Comparison of ENCODE assay signal across 1 cellular context in the genomic region with DNA sequence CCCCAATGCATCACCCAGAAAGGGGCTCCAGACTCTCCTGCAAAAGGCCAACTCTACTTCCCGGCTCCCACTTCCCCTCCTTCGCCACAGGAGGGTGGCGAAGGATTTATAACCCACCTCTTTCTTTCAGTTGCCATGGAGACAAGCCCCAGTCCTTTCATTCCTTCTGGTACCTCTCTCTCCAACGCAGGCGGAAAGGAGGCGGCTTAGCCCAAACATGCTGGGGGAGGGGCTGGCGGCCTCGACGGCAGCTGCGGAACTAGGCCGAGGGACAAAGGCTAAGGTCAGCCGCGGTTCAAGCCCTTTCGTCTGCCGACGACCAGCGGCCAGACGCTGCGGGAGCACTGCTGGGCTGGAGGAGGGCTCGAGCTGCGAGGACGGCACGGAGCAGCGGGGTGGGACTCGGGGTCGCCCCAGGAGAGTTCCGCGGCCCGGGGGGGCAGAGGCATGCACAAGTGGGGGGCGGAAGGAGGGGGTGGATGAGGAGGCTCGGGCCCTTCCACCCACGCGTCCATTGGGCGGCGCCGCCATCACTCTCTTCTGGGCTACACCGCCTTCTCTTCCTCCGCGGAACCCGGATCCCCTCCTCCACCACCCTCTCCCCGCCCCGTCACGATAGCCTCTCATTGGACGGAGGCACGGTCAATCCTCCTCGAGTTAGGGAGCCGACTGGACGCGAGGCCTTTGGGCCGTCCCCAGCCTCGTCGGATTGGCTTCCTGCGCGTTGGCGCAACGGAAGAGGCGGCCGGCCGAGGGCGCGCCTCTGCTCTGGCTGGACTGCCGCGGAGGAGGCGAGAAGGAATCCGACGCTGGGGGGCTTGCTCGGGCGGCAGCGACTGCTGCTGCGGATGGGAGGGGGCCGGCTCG.
TF ChIP-seq lines count a peak whose summit lies in the region.

A gene (plus strand): TSS at position 766 of the 867 bp plus-strand sequence.

TF ChIP-seq in GM12878, 131 proteins besides CTCF, POLR2A, EP300 and RAD21 (continued from another document and continues in another):
- TF ChIP-seq, protein P1, sequence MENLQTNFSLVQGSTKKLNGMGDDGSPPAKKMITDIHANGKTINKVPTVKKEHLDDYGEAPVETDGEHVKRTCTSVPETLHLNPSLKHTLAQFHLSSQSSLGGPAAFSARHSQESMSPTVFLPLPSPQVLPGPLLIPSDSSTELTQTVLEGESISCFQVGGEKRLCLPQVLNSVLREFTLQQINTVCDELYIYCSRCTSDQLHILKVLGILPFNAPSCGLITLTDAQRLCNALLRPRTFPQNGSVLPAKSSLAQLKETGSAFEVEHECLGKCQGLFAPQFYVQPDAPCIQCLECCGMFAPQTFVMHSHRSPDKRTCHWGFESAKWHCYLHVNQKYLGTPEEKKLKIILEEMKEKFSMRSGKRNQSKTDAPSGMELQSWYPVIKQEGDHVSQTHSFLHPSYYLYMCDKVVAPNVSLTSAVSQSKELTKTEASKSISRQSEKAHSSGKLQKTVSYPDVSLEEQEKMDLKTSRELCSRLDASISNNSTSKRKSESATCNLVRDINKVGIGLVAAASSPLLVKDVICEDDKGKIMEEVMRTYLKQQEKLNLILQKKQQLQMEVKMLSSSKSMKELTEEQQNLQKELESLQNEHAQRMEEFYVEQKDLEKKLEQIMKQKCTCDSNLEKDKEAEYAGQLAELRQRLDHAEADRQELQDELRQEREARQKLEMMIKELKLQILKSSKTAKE (IDR thresholded peaks at IDR 0.05; ENCODE audit: low read depth, poor library complexity, severe bottlenecking) = no peak
- TF ChIP-seq GATAD2B (conservative IDR thresholded peaks at IDR 0.05; ENCODE audit: low read depth) (peak; percentile 32), BACH1 (IDR thresholded peaks at IDR 0.05; ENCODE audit: borderline replicate concordance) (peak; percentile 27; the same call in 1 of the 2 replicates), NFIC (IDR thresholded peaks at IDR 0.05; ENCODE audit: low read depth, low read length) (no peak), MTA2 (IDR thresholded peaks at IDR 0.05; ENCODE audit: low read depth) (no peak), MYC (IDR thresholded peaks at IDR 0.05; ENCODE audit: insufficient read depth, insufficient read length, insufficient replicate concordance, low read length, severe bottlenecking) (no peak), ZNF217 (IDR thresholded peaks at IDR 0.05) (no peak), SPI1 (IDR thresholded peaks at IDR 0.05; ENCODE audit: borderline replicate concordance, insufficient read depth, low read depth, low read length) (peak; percentile 23; the same call in 1 of the 2 replicates), SUPT20H (IDR thresholded peaks at IDR 0.05; ENCODE audit: borderline replicate concordance, control insufficient read depth, low read depth, low read length) (no peak), TCF12 (IDR thresholded peaks at IDR 0.05; ENCODE audit: low read depth, low read length) (peak; percentile 15; the same call in 1 of the 2 replicates), STAT1 (conservative IDR thresholded peaks at IDR 0.05) (0 out of 2 replicates have a peak, but pooled peaks have one; percentile 33), TBL1XR1 (IDR thresholded peaks at IDR 0.05; ENCODE audit: low read depth, low read length) (peak; percentile 36; the same call in 1 of the 2 replicates), SMC3 (IDR thresholded peaks at IDR 0.05; ENCODE audit: borderline replicate concordance, low read length) (peak; percentile 46; the same call in 1 of the 2 replicates), CHD4 (IDR thresholded peaks at IDR 0.05) (no peak), POU2F2 (IDR thresholded peaks at IDR 0.05; ENCODE audit: borderline replicate concordance, low read depth, low read length) (peak; percentile 7; the same call in 2 of the 3 replicates), NFYA (IDR thresholded peaks at IDR 0.05; ENCODE audit: borderline replicate concordance, low read depth, low read length) (peak; percentile 71), LARP7 (IDR thresholded peaks at IDR 0.05) (peak; percentile 84), EGR1 (IDR thresholded peaks at IDR 0.05; ENCODE audit: borderline replicate concordance in 1 of 2, low read depth in 2 of 2, low read length in 2 of 2) (peak in 1 of 2 experiments; percentile 98; a peak in 2 of 3 replicates), CBFB (IDR thresholded peaks at IDR 0.05; ENCODE audit: low read depth) (no peak), ZZZ3 (IDR thresholded peaks at IDR 0.05; ENCODE audit: control insufficient read depth, insufficient read length, low read depth) (no peak), KDM1A (IDR thresholded peaks at IDR 0.05; ENCODE audit: borderline replicate concordance) (no peak), CREB1 (IDR thresholded peaks at IDR 0.05; ENCODE audit: low read depth) (peak; percentile 92), SMAD1 (IDR thresholded peaks at IDR 0.05; ENCODE audit: low read depth, partially characterized antibody) (no peak), TARDBP (IDR thresholded peaks at IDR 0.05; ENCODE audit: borderline replicate concordance) (no peak), PAX8 (IDR thresholded peaks at IDR 0.05) (no peak), CHD2 (IDR thresholded peaks at IDR 0.05; ENCODE audit: borderline replicate concordance, low read depth, low read length) (peak; percentile 98), TCF7 (IDR thresholded peaks at IDR 0.05; ENCODE audit: borderline replicate concordance) (no peak), SMARCA5 (IDR thresholded peaks at IDR 0.05) (peak; percentile 81), RB1 (IDR thresholded peaks at IDR 0.05; ENCODE audit: borderline replicate concordance) (no peak; the same call in none of the 2 replicates), NFXL1 (IDR thresholded peaks at IDR 0.05; ENCODE audit: borderline replicate concordance) (no peak; the same call in 1 of the 2 replicates), PAX5 (IDR thresholded peaks at IDR 0.05; ENCODE audit: borderline replicate concordance, low read depth, low read length) (0 out of 2 replicates have a peak, but pooled peaks have one; percentile 11), DPF2 (IDR thresholded peaks at IDR 0.05) (peak; percentile 100), TAF1 (IDR thresholded peaks at IDR 0.05; ENCODE audit: borderline replicate concordance, low read depth, low read length) (peak; percentile 77)
- TF ChIP-seq, protein P2, sequence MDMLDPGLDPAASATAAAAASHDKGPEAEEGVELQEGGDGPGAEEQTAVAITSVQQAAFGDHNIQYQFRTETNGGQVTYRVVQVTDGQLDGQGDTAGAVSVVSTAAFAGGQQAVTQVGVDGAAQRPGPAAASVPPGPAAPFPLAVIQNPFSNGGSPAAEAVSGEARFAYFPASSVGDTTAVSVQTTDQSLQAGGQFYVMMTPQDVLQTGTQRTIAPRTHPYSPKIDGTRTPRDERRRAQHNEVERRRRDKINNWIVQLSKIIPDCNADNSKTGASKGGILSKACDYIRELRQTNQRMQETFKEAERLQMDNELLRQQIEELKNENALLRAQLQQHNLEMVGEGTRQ (IDR thresholded peaks at IDR 0.05; ENCODE audit: borderline replicate concordance, low read depth, low read length) = no peak
- TF ChIP-seq, protein P3, sequence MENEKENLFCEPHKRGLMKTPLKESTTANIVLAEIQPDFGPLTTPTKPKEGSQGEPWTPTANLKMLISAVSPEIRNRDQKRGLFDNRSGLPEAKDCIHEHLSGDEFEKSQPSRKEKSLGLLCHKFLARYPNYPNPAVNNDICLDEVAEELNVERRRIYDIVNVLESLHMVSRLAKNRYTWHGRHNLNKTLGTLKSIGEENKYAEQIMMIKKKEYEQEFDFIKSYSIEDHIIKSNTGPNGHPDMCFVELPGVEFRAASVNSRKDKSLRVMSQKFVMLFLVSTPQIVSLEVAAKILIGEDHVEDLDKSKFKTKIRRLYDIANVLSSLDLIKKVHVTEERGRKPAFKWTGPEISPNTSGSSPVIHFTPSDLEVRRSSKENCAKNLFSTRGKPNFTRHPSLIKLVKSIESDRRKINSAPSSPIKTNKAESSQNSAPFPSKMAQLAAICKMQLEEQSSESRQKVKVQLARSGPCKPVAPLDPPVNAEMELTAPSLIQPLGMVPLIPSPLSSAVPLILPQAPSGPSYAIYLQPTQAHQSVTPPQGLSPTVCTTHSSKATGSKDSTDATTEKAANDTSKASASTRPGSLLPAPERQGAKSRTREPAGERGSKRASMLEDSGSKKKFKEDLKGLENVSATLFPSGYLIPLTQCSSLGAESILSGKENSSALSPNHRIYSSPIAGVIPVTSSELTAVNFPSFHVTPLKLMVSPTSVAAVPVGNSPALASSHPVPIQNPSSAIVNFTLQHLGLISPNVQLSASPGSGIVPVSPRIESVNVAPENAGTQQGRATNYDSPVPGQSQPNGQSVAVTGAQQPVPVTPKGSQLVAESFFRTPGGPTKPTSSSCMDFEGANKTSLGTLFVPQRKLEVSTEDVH (IDR thresholded peaks at IDR 0.05; ENCODE audit: low read depth, partially characterized antibody) = peak; percentile 36
- TF ChIP-seq, protein P4, sequence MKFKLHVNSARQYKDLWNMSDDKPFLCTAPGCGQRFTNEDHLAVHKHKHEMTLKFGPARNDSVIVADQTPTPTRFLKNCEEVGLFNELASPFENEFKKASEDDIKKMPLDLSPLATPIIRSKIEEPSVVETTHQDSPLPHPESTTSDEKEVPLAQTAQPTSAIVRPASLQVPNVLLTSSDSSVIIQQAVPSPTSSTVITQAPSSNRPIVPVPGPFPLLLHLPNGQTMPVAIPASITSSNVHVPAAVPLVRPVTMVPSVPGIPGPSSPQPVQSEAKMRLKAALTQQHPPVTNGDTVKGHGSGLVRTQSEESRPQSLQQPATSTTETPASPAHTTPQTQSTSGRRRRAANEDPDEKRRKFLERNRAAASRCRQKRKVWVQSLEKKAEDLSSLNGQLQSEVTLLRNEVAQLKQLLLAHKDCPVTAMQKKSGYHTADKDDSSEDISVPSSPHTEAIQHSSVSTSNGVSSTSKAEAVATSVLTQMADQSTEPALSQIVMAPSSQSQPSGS (IDR thresholded peaks at IDR 0.05; ENCODE audit: low read length) = no peak
- TF ChIP-seq, protein P5, sequence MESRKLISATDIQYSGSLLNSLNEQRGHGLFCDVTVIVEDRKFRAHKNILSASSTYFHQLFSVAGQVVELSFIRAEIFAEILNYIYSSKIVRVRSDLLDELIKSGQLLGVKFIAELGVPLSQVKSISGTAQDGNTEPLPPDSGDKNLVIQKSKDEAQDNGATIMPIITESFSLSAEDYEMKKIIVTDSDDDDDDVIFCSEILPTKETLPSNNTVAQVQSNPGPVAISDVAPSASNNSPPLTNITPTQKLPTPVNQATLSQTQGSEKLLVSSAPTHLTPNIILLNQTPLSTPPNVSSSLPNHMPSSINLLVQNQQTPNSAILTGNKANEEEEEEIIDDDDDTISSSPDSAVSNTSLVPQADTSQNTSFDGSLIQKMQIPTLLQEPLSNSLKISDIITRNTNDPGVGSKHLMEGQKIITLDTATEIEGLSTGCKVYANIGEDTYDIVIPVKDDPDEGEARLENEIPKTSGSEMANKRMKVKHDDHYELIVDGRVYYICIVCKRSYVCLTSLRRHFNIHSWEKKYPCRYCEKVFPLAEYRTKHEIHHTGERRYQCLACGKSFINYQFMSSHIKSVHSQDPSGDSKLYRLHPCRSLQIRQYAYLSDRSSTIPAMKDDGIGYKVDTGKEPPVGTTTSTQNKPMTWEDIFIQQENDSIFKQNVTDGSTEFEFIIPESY (IDR thresholded peaks at IDR 0.05) = no peak
- TF ChIP-seq, protein P6, sequence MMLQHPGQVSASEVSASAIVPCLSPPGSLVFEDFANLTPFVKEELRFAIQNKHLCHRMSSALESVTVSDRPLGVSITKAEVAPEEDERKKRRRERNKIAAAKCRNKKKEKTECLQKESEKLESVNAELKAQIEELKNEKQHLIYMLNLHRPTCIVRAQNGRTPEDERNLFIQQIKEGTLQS (IDR thresholded peaks at IDR 0.05; ENCODE audit: borderline replicate concordance, extremely low read depth, low read depth, low read length) = no peak
- TF ChIP-seq, protein P7, sequence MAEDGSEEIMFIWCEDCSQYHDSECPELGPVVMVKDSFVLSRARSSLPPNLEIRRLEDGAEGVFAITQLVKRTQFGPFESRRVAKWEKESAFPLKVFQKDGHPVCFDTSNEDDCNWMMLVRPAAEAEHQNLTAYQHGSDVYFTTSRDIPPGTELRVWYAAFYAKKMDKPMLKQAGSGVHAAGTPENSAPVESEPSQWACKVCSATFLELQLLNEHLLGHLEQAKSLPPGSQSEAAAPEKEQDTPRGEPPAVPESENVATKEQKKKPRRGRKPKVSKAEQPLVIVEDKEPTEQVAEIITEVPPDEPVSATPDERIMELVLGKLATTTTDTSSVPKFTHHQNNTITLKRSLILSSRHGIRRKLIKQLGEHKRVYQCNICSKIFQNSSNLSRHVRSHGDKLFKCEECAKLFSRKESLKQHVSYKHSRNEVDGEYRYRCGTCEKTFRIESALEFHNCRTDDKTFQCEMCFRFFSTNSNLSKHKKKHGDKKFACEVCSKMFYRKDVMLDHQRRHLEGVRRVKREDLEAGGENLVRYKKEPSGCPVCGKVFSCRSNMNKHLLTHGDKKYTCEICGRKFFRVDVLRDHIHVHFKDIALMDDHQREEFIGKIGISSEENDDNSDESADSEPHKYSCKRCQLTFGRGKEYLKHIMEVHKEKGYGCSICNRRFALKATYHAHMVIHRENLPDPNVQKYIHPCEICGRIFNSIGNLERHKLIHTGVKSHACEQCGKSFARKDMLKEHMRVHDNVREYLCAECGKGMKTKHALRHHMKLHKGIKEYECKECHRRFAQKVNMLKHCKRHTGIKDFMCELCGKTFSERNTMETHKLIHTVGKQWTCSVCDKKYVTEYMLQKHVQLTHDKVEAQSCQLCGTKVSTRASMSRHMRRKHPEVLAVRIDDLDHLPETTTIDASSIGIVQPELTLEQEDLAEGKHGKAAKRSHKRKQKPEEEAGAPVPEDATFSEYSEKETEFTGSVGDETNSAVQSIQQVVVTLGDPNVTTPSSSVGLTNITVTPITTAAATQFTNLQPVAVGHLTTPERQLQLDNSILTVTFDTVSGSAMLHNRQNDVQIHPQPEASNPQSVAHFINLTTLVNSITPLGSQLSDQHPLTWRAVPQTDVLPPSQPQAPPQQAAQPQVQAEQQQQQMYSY (CRISPR knock-in tag; IDR thresholded peaks at IDR 0.05) = no peak
- TF ChIP-seq, protein P8, sequence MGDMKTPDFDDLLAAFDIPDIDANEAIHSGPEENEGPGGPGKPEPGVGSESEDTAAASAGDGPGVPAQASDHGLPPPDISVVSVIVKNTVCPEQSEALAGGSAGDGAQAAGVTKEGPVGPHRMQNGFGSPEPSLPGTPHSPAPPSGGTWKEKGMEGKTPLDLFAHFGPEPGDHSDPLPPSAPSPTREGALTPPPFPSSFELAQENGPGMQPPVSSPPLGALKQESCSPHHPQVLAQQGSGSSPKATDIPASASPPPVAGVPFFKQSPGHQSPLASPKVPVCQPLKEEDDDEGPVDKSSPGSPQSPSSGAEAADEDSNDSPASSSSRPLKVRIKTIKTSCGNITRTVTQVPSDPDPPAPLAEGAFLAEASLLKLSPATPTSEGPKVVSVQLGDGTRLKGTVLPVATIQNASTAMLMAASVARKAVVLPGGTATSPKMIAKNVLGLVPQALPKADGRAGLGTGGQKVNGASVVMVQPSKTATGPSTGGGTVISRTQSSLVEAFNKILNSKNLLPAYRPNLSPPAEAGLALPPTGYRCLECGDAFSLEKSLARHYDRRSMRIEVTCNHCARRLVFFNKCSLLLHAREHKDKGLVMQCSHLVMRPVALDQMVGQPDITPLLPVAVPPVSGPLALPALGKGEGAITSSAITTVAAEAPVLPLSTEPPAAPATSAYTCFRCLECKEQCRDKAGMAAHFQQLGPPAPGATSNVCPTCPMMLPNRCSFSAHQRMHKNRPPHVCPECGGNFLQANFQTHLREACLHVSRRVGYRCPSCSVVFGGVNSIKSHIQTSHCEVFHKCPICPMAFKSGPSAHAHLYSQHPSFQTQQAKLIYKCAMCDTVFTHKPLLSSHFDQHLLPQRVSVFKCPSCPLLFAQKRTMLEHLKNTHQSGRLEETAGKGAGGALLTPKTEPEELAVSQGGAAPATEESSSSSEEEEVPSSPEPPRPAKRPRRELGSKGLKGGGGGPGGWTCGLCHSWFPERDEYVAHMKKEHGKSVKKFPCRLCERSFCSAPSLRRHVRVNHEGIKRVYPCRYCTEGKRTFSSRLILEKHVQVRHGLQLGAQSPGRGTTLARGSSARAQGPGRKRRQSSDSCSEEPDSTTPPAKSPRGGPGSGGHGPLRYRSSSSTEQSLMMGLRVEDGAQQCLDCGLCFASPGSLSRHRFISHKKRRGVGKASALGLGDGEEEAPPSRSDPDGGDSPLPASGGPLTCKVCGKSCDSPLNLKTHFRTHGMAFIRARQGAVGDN (IDR thresholded peaks at IDR 0.05) = no peak; the same call in 1 of the 2 replicates
